8 cellular contexts compared by ENCODE assay signal in genomic region chr1:39691383-39692151, GRCh38. TPM values are rescaled to one million over a fixed set of nuclear protein-coding genes. Genes with fewer than 3 reads are reported as not detected.
DNase-seq lines count a peak whose midpoint lies in the region; ATAC-seq, FAIRE-seq and TF ChIP-seq lines count a peak whose summit lies in the region.

HPCAL4 (minus strand) TSS chr1:39691433; CDS start chr1:39684603, 6,830 bp downstream.

- peaks cover 16 to 25% (median 21%) of the 10 kb centered on the region in 6 donors for H3K4me1 ChIP-seq in spleen

- 3 to 10% (median 7%) methylated on average over 18 to 47 of the region's 47 CpGs for WGBS in spleen, 5 donors

- peak; percentile 79 for DNase-seq in GM12891 (ENCODE audit: insufficient read length, low spot score)
- peak; percentile 100 for DNase-seq in NCI-H2107 treated with DMSO at 0.1 percent for 48 hours (lab: John Stamatoyannopoulos, UW; ENCODE audit: unreplicated experiment)
- DNase-seq in activated CD4-positive, CD25-positive, alpha-beta regulatory T cell (lab: John Stamatoyannopoulos, UW) = peak; percentile 67 to 88 (median 78)
- peak; percentile 66 to 76 for DNase-seq in cardiac fibroblast (ENCODE audit: low read depth in 2 of 2)
- peak; percentile 59 for DNase-seq in iris pigment epithelial cell (ENCODE audit: low read depth)
- DNase-seq in spleen = peak; percentile 94
- DNase-seq in dedifferentiated amniotic fluid mesenchymal stem cell (ENCODE audit: extremely low spot score) = no peak

- peak within 1 kb of the TSS in 1 of 8 donors; percentile 21 for H3K27ac ChIP-seq in spleen

- peaks cover 0 to 93% (median 50%) of the 10 kb centered on the region in 7 donors for H3K27me3 ChIP-seq in spleen (replicated peaks in 1 of 7)

- ATAC-seq in HG03025 (IDR thresholded peaks at IDR 0.05; ENCODE audit: low FRiP score, unreplicated experiment) = peak; percentile 61

- H3K9me3 ChIP-seq in spleen = no peaks in the 10 kb centered on the region

- intact Hi-C loops in spleen (cut with DNase I; ENCODE audit: low total_unique reads) = no loop called here

- TF ChIP-seq CTCF in cardiac fibroblast (IDR thresholded peaks at IDR 0.05; ENCODE audit: low read depth, low read length) (no peak), spleen (IDR thresholded peaks at IDR 0.05 in 8 of 11, conservative IDR thresholded peaks at IDR 0.05 in 3 of 11) (no peak)

- peak; percentile 93 for FAIRE-seq in GM12891 (lab: Jason Lieb, UNC)

- H3K4me3 ChIP-seq in cardiac fibroblast (replicated peaks in 1 of 2; ENCODE audit: low read depth in 2 of 2, low read length in 2 of 2) (peak within 1 kb of the TSS; percentile 18 to 27), spleen (peak within 1 kb of the TSS; percentile 5 to 77 (median 39))

- no peak for TF ChIP-seq POLR2A in GM12891 (IDR thresholded peaks at IDR 0.05; ENCODE audit: low read depth, low read length)
- no peak for TF ChIP-seq POLR2A in spleen (IDR thresholded peaks at IDR 0.05)

- H3K36me3 ChIP-seq in spleen = no peaks in the 10 kb centered on the region

TF ChIP-seq in GM12891, 5 proteins besides CTCF, POLR2A, EP300 and RAD21:
- no peak for TF ChIP-seq POLR2AphosphoS5 (IDR thresholded peaks at IDR 0.05; ENCODE audit: low read depth, low read length)
- TF ChIP-seq TAF1 (IDR thresholded peaks at IDR 0.05; ENCODE audit: low read depth, low read length) = no peak
- no peak for TF ChIP-seq PAX5 (IDR thresholded peaks at IDR 0.05; ENCODE audit: insufficient read depth, low read length, severe bottlenecking)
- TF ChIP-seq SPI1 (IDR thresholded peaks at IDR 0.05; ENCODE audit: low read depth, low read length) = no peak
- peak; percentile 97 for TF ChIP-seq POU2F2 (IDR thresholded peaks at IDR 0.05; ENCODE audit: low read depth, low read length)
TF ChIP-seq in GM12891: peak in this region for 1.

RNA-seq across cellular contexts. Expression of gene HPCAL4, which starts in this region (rescaled TPM):
- polyA plus RNA-seq in GM12891 (2012; ENCODE audit: low read depth, missing spikeins) = 0.31 TPM
- total RNA-seq in spleen = under 1 TPM; 0.26 to 0.70 (median 0.60) TPM
- polyA plus RNA-seq in spleen = under 1 TPM; 0.10 to 0.15 (median 0.13) TPM

Comparison
In these comparisons a context has a peak if more than half of its experiments do, and no peak if none do; other contexts are left out.
1. Peak in DNase-seq and H3K4me3 ChIP-seq in spleen; RNA of the gene not detected or under 1 TPM.